1 cellular context compared by ENCODE assay signal in genomic region chr3:150384517-150385212, GRCh38.
TF ChIP-seq lines count a peak whose summit lies in the region.

No MANE protein-coding gene starts in this region.

TF ChIP-seq in K562, 482 proteins besides CTCF, POLR2A, EP300 and RAD21 (continued from another document and continues in another):
- TF ChIP-seq ZBTB2 (IDR thresholded peaks at IDR 0.05) (0 out of 2 replicates have a peak, but pooled peaks have one; percentile 9), RBM14 (IDR thresholded peaks at IDR 0.05; ENCODE audit: borderline replicate concordance, insufficient read depth, low read depth, low read length) (no peak), ZNF583 (CRISPR knock-in tag; IDR thresholded peaks at IDR 0.05) (no peak), ZBTB33 (CRISPR knock-in tag; IDR thresholded peaks at IDR 0.05) (peak; percentile 60), ZBTB7A (IDR thresholded peaks at IDR 0.05; ENCODE audit: borderline replicate concordance, control insufficient read depth, low read depth, low read length) (no peak), TCF7L2 (IDR thresholded peaks at IDR 0.05; ENCODE audit: low read depth, low read length) (no peak), ZBTB40 (IDR thresholded peaks at IDR 0.05) (0 out of 2 replicates have a peak, but pooled peaks have one; percentile 30), ZBTB40 (CRISPR knock-in tag; IDR thresholded peaks at IDR 0.05) (no peak), EP400 (IDR thresholded peaks at IDR 0.05) (peak; percentile 31; the same call in 1 of the 2 replicates), NFYB (IDR thresholded peaks at IDR 0.05; ENCODE audit: extremely low read depth, insufficient read length) (peak; percentile 15), ZNF518B (CRISPR knock-in tag; IDR thresholded peaks at IDR 0.05) (no peak), RBM25 (IDR thresholded peaks at IDR 0.05; ENCODE audit: low read depth, low read length, severe bottlenecking) (no peak), TOE1 (IDR thresholded peaks at IDR 0.05; ENCODE audit: borderline replicate concordance) (no peak), TOE1 (CRISPR knock-in tag; IDR thresholded peaks at IDR 0.05; ENCODE audit: borderline replicate concordance, low read depth) (no peak), NFRKB (IDR thresholded peaks at IDR 0.05; ENCODE audit: low read depth) (0 out of 2 replicates have a peak, but pooled peaks have one; percentile 40), SIN3B (IDR thresholded peaks at IDR 0.05; ENCODE audit: low read depth) (no peak), ZNF75A (CRISPR knock-in tag; IDR thresholded peaks at IDR 0.05) (no peak), SMARCA5 (IDR thresholded peaks at IDR 0.05) (no peak), ZFPM2 (CRISPR knock-in tag; IDR thresholded peaks at IDR 0.05) (no peak), MTA1 (IDR thresholded peaks at IDR 0.05; ENCODE audit: borderline replicate concordance) (0 out of 2 replicates have a peak, but pooled peaks have one; percentile 33), MNT (conservative IDR thresholded peaks at IDR 0.05) (peak in 1 of 2 experiments; percentile 46; a peak in 3 of 4 replicates), PRMT5 (CRISPR knock-in tag; IDR thresholded peaks at IDR 0.05) (no peak), MXI1 (IDR thresholded peaks at IDR 0.05; ENCODE audit: low read depth, low read length) (no peak), RCOR1 (IDR thresholded peaks at IDR 0.05; ENCODE audit: borderline replicate concordance in 1 of 2, low read depth in 2 of 2, low read length in 2 of 2) (peak in 1 of 2 experiments; percentile 43; a peak in 1 of 4 replicates), CSDE1 (IDR thresholded peaks at IDR 0.05) (no peak), PHF21A (IDR thresholded peaks at IDR 0.05; ENCODE audit: borderline replicate concordance, low read depth) (no peak), ILK (tag; IDR thresholded peaks at IDR 0.05; ENCODE audit: borderline replicate concordance, low read depth) (no peak), MCM2 (IDR thresholded peaks at IDR 0.05; ENCODE audit: low read depth) (no peak), ZNF384 (IDR thresholded peaks at IDR 0.05; ENCODE audit: low read depth, low read length) (peak; percentile 85), MTA3 (IDR thresholded peaks at IDR 0.05; ENCODE audit: borderline replicate concordance) (peak; percentile 42), TAF1 (IDR thresholded peaks at IDR 0.05; ENCODE audit: control insufficient read depth, extremely low read depth, insufficient read depth, low read length, severe bottlenecking) (peak; percentile 45), CC2D1A (IDR thresholded peaks at IDR 0.05) (0 out of 2 replicates have a peak, but pooled peaks have one; percentile 10), KDM5B (IDR thresholded peaks at IDR 0.05; ENCODE audit: insufficient replicate concordance, low read depth, low read length) (no peak), EZH2 (IDR thresholded peaks at IDR 0.05; ENCODE audit: borderline replicate concordance, low read depth, low read length) (no peak), L3MBTL2 (IDR thresholded peaks at IDR 0.05) (peak; percentile 79), ZNF668 (CRISPR knock-in tag; IDR thresholded peaks at IDR 0.05) (no peak), E2F8 (IDR thresholded peaks at IDR 0.05; ENCODE audit: low read depth, partially characterized antibody) (no peak), ZNF445 (CRISPR knock-in tag; IDR thresholded peaks at IDR 0.05; ENCODE audit: low read depth) (no peak), KDM2B (CRISPR knock-in tag; IDR thresholded peaks at IDR 0.05) (no peak), ARNT (IDR thresholded peaks at IDR 0.05) (no peak), USF2 (CRISPR knock-in tag; IDR thresholded peaks at IDR 0.05) (peak; percentile 63), KLF10 (CRISPR knock-in tag; IDR thresholded peaks at IDR 0.05) (no peak), ZNF436 (CRISPR knock-in tag; IDR thresholded peaks at IDR 0.05) (no peak), STAG1 (CRISPR knock-in tag; IDR thresholded peaks at IDR 0.05; ENCODE audit: borderline replicate concordance) (no peak)
